In genomic region chr3:55584030-55584429, GRCh38 we compare ENCODE assay signal across 20 cellular contexts.
DNase-seq lines count a peak whose midpoint lies in the region; ATAC-seq and TF ChIP-seq lines count a peak whose summit lies in the region.
"Had no signal": no experiment of that assay in that cellular context is flagged by ENCODE, and none has a peak within 500 bp of the region (broad histone marks: within the 10 kb centered on the region; RNA-seq: fewer than 3 reads in every experiment).

No MANE protein-coding gene starts in this region.

- H3K36me3 ChIP-seq in cardiac muscle cell: no peaks in the 10 kb centered on the region
- no peaks in the 10 kb centered on the region for H3K36me3 ChIP-seq in left ventricle myocardium inferior
- no peaks in the 10 kb centered on the region for H3K36me3 ChIP-seq in mesodermal cell (ENCODE audit: control insufficient read depth, insufficient read depth, low read length)
- H3K36me3 ChIP-seq in left lung: no peaks in the 10 kb centered on the region
- H3K36me3 ChIP-seq: BLaER1 treated with 17β-estradiol and CSF1 and Interleukin-3, amounts not matched to agents 10 nM and 100 nM had no signal

- ATAC-seq in WTC11: no peak
- no peak for ATAC-seq in left lung
- ATAC-seq: CD8-positive, alpha-beta T cell; GM12878; HCT116 had no signal

- intact Hi-C loops in left ventricle myocardium inferior (cut with micrococcal nuclease) (no loop called here), left lung (cut with DNase I) (no loop called here)

- POLR2A ChIA-PET in WTC11 (lab: Charles Lee): no interaction called here

- H3K4me3 Mint-ChIP-seq in WTC11: no peak overlapping the region
- H3K4me3 Mint-ChIP-seq: B cell; CD8-positive, alpha-beta T cell; HFFc6 had no signal

- H3K27me3 ChIP-seq in cardiac muscle cell (no peaks in the 10 kb centered on the region), left ventricle myocardium inferior (ENCODE audit: low read depth) (peaks cover 13% of the 10 kb centered on the region), left lung (peaks cover 0 to 2% of the 10 kb centered on the region in 2 donors)
- H3K27me3 ChIP-seq: BLaER1 treated with 17β-estradiol and CSF1 and Interleukin-3, amounts not matched to agents 10 nM and 100 nM had no signal

- CTCF ChIA-PET in WTC11 (lab: Charles Lee): interaction anchor here (1.2 kb wide), 1 partner anchor 12 kb away, joined by 3 read pairs; no protein-coding TSS in a partner anchor

- no peaks in the 10 kb centered on the region for H3K27me3 Mint-ChIP-seq in WTC11 (ENCODE audit: low read depth)
- H3K27me3 Mint-ChIP-seq: B cell had no signal

- 90 to 94% methylated on average over 2 to 3 of the region's 3 CpGs for WGBS in mesodermal cell (ENCODE audit: insufficient coverage in 2 of 2), 2 experiments

- no peaks in the 10 kb centered on the region for H3K9me3 ChIP-seq in cardiac muscle cell (ENCODE audit: low read depth)
- H3K9me3 ChIP-seq in left ventricle myocardium inferior (replicated peaks): no peaks in the 10 kb centered on the region
- no peaks in the 10 kb centered on the region for H3K9me3 ChIP-seq in mesodermal cell (ENCODE audit: control insufficient read depth, low read length)
- no peaks in the 10 kb centered on the region for H3K9me3 ChIP-seq in left lung

- DNase-seq in cardiac muscle cell (ENCODE audit: low read depth in 1 of 2, low spot score in 1 of 2) (no peak), left ventricle myocardium inferior (no peak), WTC11 (ENCODE audit: low spot score) (no peak), Kasumi-1 (lab: John Stamatoyannopoulos, UW) (no peak), left lung (no peak), LoVo (ENCODE audit: low spot score) (no peak)
- DNase-seq: 8988T; Calu3; CD8-positive, alpha-beta T cell; DMS79 treated with DMSO at 0.1 percent for 48 hours; GF-D8; GM23248; HFFc6; IMR-90 had no signal

- H3K4me1 ChIP-seq in cardiac muscle cell (ENCODE audit: low read depth) (peaks cover 27% of the 10 kb centered on the region), left ventricle myocardium inferior (no peaks in the 10 kb centered on the region), mesodermal cell (ENCODE audit: control insufficient read depth, insufficient read depth, low read length, poor library complexity, severe bottlenecking) (peaks cover 11% of the 10 kb centered on the region), left lung (no peaks in the 10 kb centered on the region)

- TF ChIP-seq CTCF in cardiac muscle cell (IDR thresholded peaks at IDR 0.05; ENCODE audit: low read depth, low read length) (no peak), left ventricle myocardium inferior (IDR thresholded peaks at IDR 0.05; ENCODE audit: borderline replicate concordance) (no peak), WTC11 (IDR thresholded peaks at IDR 0.05) (no peak), left lung (IDR thresholded peaks at IDR 0.05) (no peak)

- H3K9me3 Mint-ChIP-seq in WTC11: no peaks in the 10 kb centered on the region
- H3K9me3 Mint-ChIP-seq: CD8-positive, alpha-beta T cell; HFFc6 had no signal

- no peaks in the 10 kb centered on the region for H3K36me3 Mint-ChIP-seq in WTC11
- H3K36me3 Mint-ChIP-seq: CD8-positive, alpha-beta T cell had no signal

- H3K4me3 ChIP-seq in cardiac muscle cell: no peak overlapping the region
- H3K4me3 ChIP-seq in left ventricle myocardium inferior: no peak overlapping the region
- H3K4me3 ChIP-seq in mesodermal cell (ENCODE audit: extremely low read depth, insufficient read depth, low read length, poor library complexity, severe bottlenecking): no peak overlapping the region
- H3K4me3 ChIP-seq in left lung: no peak overlapping the region
- H3K4me3 ChIP-seq: BLaER1 treated with 17β-estradiol and CSF1 and Interleukin-3, amounts not matched to agents 10 nM and 100 nM; GM12878; GM23248 had no signal

- H3K4me1 Mint-ChIP-seq in WTC11: peaks cover 35% of the 10 kb centered on the region
- H3K4me1 Mint-ChIP-seq: B cell had no signal

- peak overlapping the region; percentile 73 for H3K27ac ChIP-seq in cardiac muscle cell
- H3K27ac ChIP-seq in left ventricle myocardium inferior (replicated peaks): no peak overlapping the region
- peak overlapping the region; percentile 81 for H3K27ac ChIP-seq in mesodermal cell (ENCODE audit: low read depth, low read length, severe bottlenecking)
- no peak overlapping the region for H3K27ac ChIP-seq in left lung
- H3K27ac ChIP-seq: BLaER1 treated with 17β-estradiol and CSF1 and Interleukin-3, amounts not matched to agents 10 nM and 100 nM; GM23248; HL-60 had no signal

- H3K27ac Mint-ChIP-seq in WTC11: no peak overlapping the region
- H3K27ac Mint-ChIP-seq: B cell; CD8-positive, alpha-beta T cell; HFFc6 had no signal

TF ChIP-seq in WTC11, 78 proteins besides CTCF, POLR2A, EP300 and RAD21:
- TF ChIP-seq, protein P1, sequence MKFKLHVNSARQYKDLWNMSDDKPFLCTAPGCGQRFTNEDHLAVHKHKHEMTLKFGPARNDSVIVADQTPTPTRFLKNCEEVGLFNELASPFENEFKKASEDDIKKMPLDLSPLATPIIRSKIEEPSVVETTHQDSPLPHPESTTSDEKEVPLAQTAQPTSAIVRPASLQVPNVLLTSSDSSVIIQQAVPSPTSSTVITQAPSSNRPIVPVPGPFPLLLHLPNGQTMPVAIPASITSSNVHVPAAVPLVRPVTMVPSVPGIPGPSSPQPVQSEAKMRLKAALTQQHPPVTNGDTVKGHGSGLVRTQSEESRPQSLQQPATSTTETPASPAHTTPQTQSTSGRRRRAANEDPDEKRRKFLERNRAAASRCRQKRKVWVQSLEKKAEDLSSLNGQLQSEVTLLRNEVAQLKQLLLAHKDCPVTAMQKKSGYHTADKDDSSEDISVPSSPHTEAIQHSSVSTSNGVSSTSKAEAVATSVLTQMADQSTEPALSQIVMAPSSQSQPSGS (CRISPR knock-in tag; IDR thresholded peaks at IDR 0.05; ENCODE audit: borderline replicate concordance, low read depth): no peak
- peak; percentile 58; the same call in 1 of the 2 replicates for TF ChIP-seq GTF2I (CRISPR knock-in tag; conservative IDR thresholded peaks at IDR 0.05)
TF ChIP-seq in WTC11: peak in this region for 1.

Comparison
In these comparisons a context has a peak if more than half of its experiments do, and no peak if none do; other contexts are left out.
1. H3K27ac ChIP-seq: peak in cardiac muscle cell (single experiment) and mesodermal cell (single experiment); none in left ventricle myocardium inferior (single experiment) and left lung (0 of 2).